Comparison of ENCODE assay signal across 1 cellular context in genomic region chr2:240355001-240355891, GRCh38.
TF ChIP-seq lines count a peak whose summit lies in the region.

No MANE protein-coding gene starts in this region.

TF ChIP-seq in WTC11, 78 proteins besides CTCF, POLR2A, EP300 and RAD21 (continued from another document):
- TF ChIP-seq MLX (CRISPR knock-in tag; IDR thresholded peaks at IDR 0.05) (no peak), ZNF416 (CRISPR knock-in tag; IDR thresholded peaks at IDR 0.05) (no peak)
